18 cellular contexts compared by ENCODE assay signal in the genomic region with DNA sequence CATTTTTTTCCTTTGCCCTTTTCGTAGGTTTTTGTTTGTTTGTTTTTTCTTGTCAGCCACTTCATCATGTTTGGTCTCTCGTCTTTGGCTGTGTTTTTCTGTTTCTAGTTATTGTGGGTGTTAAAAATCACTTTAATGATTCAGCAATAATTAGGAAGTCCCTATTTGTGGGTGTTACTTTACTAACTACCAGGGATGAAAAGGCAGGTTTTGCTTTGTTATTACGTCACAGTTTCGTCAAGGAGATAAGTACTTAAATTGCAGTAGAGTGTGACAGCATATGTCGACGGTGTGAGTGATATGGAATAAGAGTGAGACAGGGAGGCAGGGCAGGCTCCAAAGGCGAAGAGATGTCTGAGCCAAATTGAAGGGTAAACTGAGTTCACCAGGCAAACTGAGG.
DNase-seq lines count a peak whose midpoint lies in the region; ATAC-seq and TF ChIP-seq lines count a peak whose summit lies in the region.
"Had no signal": no experiment of that assay in that cellular context is flagged by ENCODE, and none has a peak within 500 bp of the region (broad histone marks: within the 10 kb centered on the region; RNA-seq: fewer than 3 reads in every experiment).

No MANE protein-coding gene starts in this region.

- H3K9ac ChIP-seq in Loucy (ENCODE audit: low read depth, low read length, poor library complexity, severe bottlenecking), result peak overlapping the region; percentile 15
- H3K9ac ChIP-seq in OCI-LY3 (ENCODE audit: low read length), result peak overlapping the region; percentile 35
- H3K9ac ChIP-seq in trophoblast cell (ENCODE audit: low read length), result no peak overlapping the region
- H3K9ac ChIP-seq: BLaER1 had no signal

- H3K36me3 Mint-ChIP-seq in T-helper 2 cell treated with Interferon-gamma antibody and Interleukin-4, amounts not matched to agents 5 μg/mL and 100 μg/mL, for 36 hours (ENCODE audit: low read depth), result no peaks in the 10 kb centered on the region
- H3K36me3 Mint-ChIP-seq: CD14-positive monocyte; CD4-positive, alpha-beta memory T cell had no signal

- no peaks in the 10 kb centered on the region for H3F3A ChIP-seq in Loucy (ENCODE audit: low read depth)

- H3K4me3 Mint-ChIP-seq in T-helper 2 cell treated with Interferon-gamma antibody and Interleukin-4, amounts not matched to agents 5 μg/mL and 100 μg/mL, for 36 hours, result no peak overlapping the region
- H3K4me3 Mint-ChIP-seq: CD4-positive, alpha-beta memory T cell had no signal

- no peak overlapping the region for H2AK5ac ChIP-seq in trophoblast cell (ENCODE audit: low read length)

- H2AFZ ChIP-seq in Loucy (ENCODE audit: low read length) (no peak overlapping the region), OCI-LY3 (ENCODE audit: low read depth, low read length) (peak overlapping the region; percentile 78), trophoblast cell (ENCODE audit: insufficient read depth, low read length, poor library complexity) (no peak overlapping the region)

- no peak overlapping the region for H2BK5ac ChIP-seq in trophoblast cell (ENCODE audit: low read depth, low read length, poor library complexity)

- H2BK12ac ChIP-seq in trophoblast cell (ENCODE audit: low read length), result peak overlapping the region; percentile 5

- TF ChIP-seq CTCF in Loucy (conservative IDR thresholded peaks at IDR 0.05; ENCODE audit: low read length), result no peak
- no peak for TF ChIP-seq CTCF in OCI-LY3 (IDR thresholded peaks at IDR 0.05; ENCODE audit: low read depth, low read length)
- no peak for TF ChIP-seq CTCF in heart left ventricle (IDR thresholded peaks at IDR 0.05)
- no peak for TF ChIP-seq CTCF in dorsolateral prefrontal cortex (IDR thresholded peaks at IDR 0.05 in 54 of 56, conservative IDR thresholded peaks at IDR 0.05 in 2 of 56; ENCODE audit: low read depth in 1 of 56, partially characterized antibody in 56 of 56)

- peak overlapping the region; percentile 25 for H3K27ac ChIP-seq in OCI-LY3 (ENCODE audit: low read length)
- no peak overlapping the region for H3K27ac ChIP-seq in trophoblast cell (ENCODE audit: low read depth, low read length)
- no peak overlapping the region for H3K27ac ChIP-seq in heart left ventricle
- no peak overlapping the region for H3K27ac ChIP-seq in dorsolateral prefrontal cortex
- H3K27ac ChIP-seq: BLaER1 had no signal

- no peak overlapping the region for H3K4ac ChIP-seq in trophoblast cell (ENCODE audit: low read depth, low read length)

- H3K9me3 ChIP-seq in Loucy (ENCODE audit: insufficient read depth, low read depth, low read length) (no peaks in the 10 kb centered on the region), OCI-LY3 (ENCODE audit: insufficient read depth, low read length) (no peaks in the 10 kb centered on the region), trophoblast cell (ENCODE audit: insufficient read depth, low read depth, low read length) (no peaks in the 10 kb centered on the region), heart left ventricle (peaks cover 0 to 3% (median 0%) of the 10 kb centered on the region in 12 donors)
- H3K9me3 ChIP-seq: BLaER1 had no signal

- no peak overlapping the region for H3K27ac Mint-ChIP-seq in T-helper 2 cell treated with Interferon-gamma antibody and Interleukin-4, amounts not matched to agents 5 μg/mL and 100 μg/mL, for 36 hours
- H3K27ac Mint-ChIP-seq: CD14-positive monocyte had no signal

- no CpG with 5 or more reads among the region's 7 CpGs for WGBS in trophoblast cell (ENCODE audit: extremely low coverage, insufficient coverage, insufficient read length)
- 81 to 87% (median 85%) methylated on average over 7 of the region's 7 CpGs for WGBS in heart left ventricle, 4 donors

- no peak for ATAC-seq in heart left ventricle
- ATAC-seq: GM12878 had no signal

- no peak overlapping the region for H4K91ac ChIP-seq in trophoblast cell (ENCODE audit: low read depth, low read length)

- H3K36me3 ChIP-seq in Loucy (ENCODE audit: insufficient read depth, low read length) (no peaks in the 10 kb centered on the region), OCI-LY3 (replicated peaks; ENCODE audit: low read depth, low read length) (no peaks in the 10 kb centered on the region), trophoblast cell (ENCODE audit: control insufficient read depth in 1 of 2, insufficient read depth in 2 of 2, low read length in 2 of 2) (no peaks in the 10 kb centered on the region), heart left ventricle (no peaks in the 10 kb centered on the region)
- H3K36me3 ChIP-seq: BLaER1 had no signal

- H3K27me3 ChIP-seq in Loucy (ENCODE audit: insufficient read depth, low read length, poor library complexity, severe bottlenecking), result no peaks in the 10 kb centered on the region
- H3K27me3 ChIP-seq in OCI-LY3 (ENCODE audit: low read depth, low read length), result 0 out of 2 replicates have a peak, but pooled peaks cover 4% of the 10 kb centered on the region
- H3K27me3 ChIP-seq in trophoblast cell (ENCODE audit: insufficient read depth, low read length), result no peaks in the 10 kb centered on the region
- no peaks in the 10 kb centered on the region for H3K27me3 ChIP-seq in heart left ventricle
- H3K27me3 ChIP-seq in dorsolateral prefrontal cortex, result no peaks in the 10 kb centered on the region
- H3K27me3 ChIP-seq: BLaER1 had no signal

- no peaks in the 10 kb centered on the region for H3K79me1 ChIP-seq in trophoblast cell (ENCODE audit: low read length)

- H3K4me1 ChIP-seq in Loucy (ENCODE audit: insufficient read depth, low read length, poor library complexity, severe bottlenecking) (peaks cover 41% of the 10 kb centered on the region), OCI-LY3 (ENCODE audit: low read length) (peaks cover 29% of the 10 kb centered on the region), trophoblast cell (ENCODE audit: control insufficient read depth in 1 of 2, insufficient read depth in 2 of 2, low read length in 2 of 2) (no peaks in the 10 kb centered on the region), heart left ventricle (no peaks in the 10 kb centered on the region)
- H3K4me1 ChIP-seq: BLaER1 had no signal

- H3K79me2 ChIP-seq in Loucy (ENCODE audit: insufficient read depth, low read length) (no peaks in the 10 kb centered on the region), OCI-LY3 (ENCODE audit: low read length) (no peaks in the 10 kb centered on the region), trophoblast cell (ENCODE audit: control insufficient read depth, insufficient read depth, low read length, poor library complexity) (no peaks in the 10 kb centered on the region)

- no peaks in the 10 kb centered on the region for H3K9me3 Mint-ChIP-seq in T-helper 2 cell treated with Interferon-gamma antibody and Interleukin-4, amounts not matched to agents 5 μg/mL and 100 μg/mL, for 36 hours
- H3K9me3 Mint-ChIP-seq: CD4-positive, alpha-beta memory T cell had no signal

- no peak overlapping the region for H3K23ac ChIP-seq in trophoblast cell (ENCODE audit: low read length)

- TF ChIP-seq POLR2A in heart left ventricle (IDR thresholded peaks at IDR 0.05), result no peak

- H3K14ac ChIP-seq in trophoblast cell (ENCODE audit: low read length), result no peak overlapping the region

- H3K4me3 ChIP-seq in Loucy (ENCODE audit: low read length, poor library complexity, severe bottlenecking), result no peak overlapping the region
- peak overlapping the region; percentile 71 for H3K4me3 ChIP-seq in OCI-LY3 (ENCODE audit: low read length)
- no peak overlapping the region for H3K4me3 ChIP-seq in trophoblast cell (ENCODE audit: low read depth, low read length)
- no peak overlapping the region for H3K4me3 ChIP-seq in heart left ventricle
- no peak overlapping the region for H3K4me3 ChIP-seq in dorsolateral prefrontal cortex
- H3K4me3 ChIP-seq: BLaER1, GM12878 had no signal

- H3K4me1 Mint-ChIP-seq in T-helper 2 cell treated with Interferon-gamma antibody and Interleukin-4, amounts not matched to agents 5 μg/mL and 100 μg/mL, for 36 hours (ENCODE audit: low read depth), result no peaks in the 10 kb centered on the region

- peak; percentile 10 for DNase-seq in NCI-H2171 treated with DMSO at 0.1 percent for 48 hours (lab: John Stamatoyannopoulos, UW)
- DNase-seq in NCI-H2171 (lab: John Stamatoyannopoulos, UW), result no peak
- DNase-seq in trophoblast cell, result no peak
- DNase-seq in heart left ventricle, result no peak
- DNase-seq in dorsolateral prefrontal cortex, result no peak
- DNase-seq in T-helper 2 cell treated with Interferon-gamma antibody and Interleukin-4, amounts not matched to agents 5 μg/mL and 100 μg/mL, for 36 hours (ENCODE audit: low spot score), result no peak
- DNase-seq: AML-193; CD4-positive, alpha-beta memory T cell; DMS153; DND-41; EL; GOT3; H7 had no signal

- no peak overlapping the region for H2BK120ac ChIP-seq in trophoblast cell (ENCODE audit: insufficient read depth, low read length, poor library complexity)

- no peaks in the 10 kb centered on the region for H3K9me2 ChIP-seq in Loucy (replicated peaks; ENCODE audit: low read depth, low read length)

- H3K18ac ChIP-seq in trophoblast cell (ENCODE audit: low read length), result no peak overlapping the region

- H4K12ac ChIP-seq in trophoblast cell (ENCODE audit: low read depth, low read length), result no peak overlapping the region

- H3K4me2 ChIP-seq in Loucy (ENCODE audit: low read depth, low read length, poor library complexity, severe bottlenecking), result no peak overlapping the region
- H3K4me2 ChIP-seq in OCI-LY3 (ENCODE audit: low read length), result peak overlapping the region; percentile 76
- H3K4me2 ChIP-seq in trophoblast cell (ENCODE audit: low read length), result no peak overlapping the region
- H3K4me2 ChIP-seq: BLaER1 had no signal

- no peak overlapping the region for H4K8ac ChIP-seq in trophoblast cell (ENCODE audit: low read depth, low read length)

- no peaks in the 10 kb centered on the region for H4K20me1 ChIP-seq in Loucy (ENCODE audit: insufficient read depth, low read length, poor library complexity, severe bottlenecking)
- no peaks in the 10 kb centered on the region for H4K20me1 ChIP-seq in OCI-LY3 (ENCODE audit: insufficient read depth, low read length)
- H4K20me1 ChIP-seq: BLaER1 had no signal

- no peaks in the 10 kb centered on the region for H3K27me3 Mint-ChIP-seq in T-helper 2 cell treated with Interferon-gamma antibody and Interleukin-4, amounts not matched to agents 5 μg/mL and 100 μg/mL, for 36 hours (ENCODE audit: low read depth)
- H3K27me3 Mint-ChIP-seq: CD4-positive, alpha-beta memory T cell had no signal

- intact Hi-C loops in heart left ventricle (cut with DNase I) (no loop called here), dorsolateral prefrontal cortex (cut with DNase I) (no loop called here)
